In genomic region chr9:97845763-97846162, GRCh38 we compare ENCODE assay signal across 18 cellular contexts. TPM values are rescaled to one million over a fixed set of nuclear protein-coding genes. Genes with fewer than 3 reads are reported as not detected.
DNase-seq lines count a peak whose midpoint lies in the region; ATAC-seq, FAIRE-seq and TF ChIP-seq lines count a peak whose summit lies in the region.
"Had no signal": no experiment of that assay in that cellular context is flagged by ENCODE, and none has a peak within 500 bp of the region (broad histone marks: within the 10 kb centered on the region; RNA-seq: fewer than 3 reads in every experiment).

No MANE protein-coding gene starts in this region.

- no peaks in the 10 kb centered on the region for H3K9me3 Mint-ChIP-seq in activated CD4-positive, alpha-beta T cell treated with anti-CD3 and anti-CD28 coated beads, Interleukin-2, amount 10 ng/mL, durations not matched to agents 7 days and 5 days
- H3K9me3 Mint-ChIP-seq: H9 had no signal

- no peak for FAIRE-seq in A549 (lab: Jason Lieb, UNC)
- FAIRE-seq: G401.6, GM12892 had no signal

- TF ChIP-seq RAD21 in A549 (conservative IDR thresholded peaks at IDR 0.05 in 1 of 2, IDR thresholded peaks at IDR 0.05 in 1 of 2) = no peak

- intact Hi-C loops in thyroid gland (cut with DNase I) = loop anchor here (5.0 kb wide), 1 partner anchor 133 kb away; no protein-coding TSS in a partner anchor

- peak; percentile 26 to 51; a peak in 3 of 6 replicates for ATAC-seq in A549
- ATAC-seq in HG03378 (IDR thresholded peaks at IDR 0.05; ENCODE audit: unreplicated experiment) = no peak
- ATAC-seq: HCT116 had no signal

- no peak for TF ChIP-seq CTCF in A549 (IDR thresholded peaks at IDR 0.05)
- no peak for TF ChIP-seq CTCF in VCaP (conservative IDR thresholded peaks at IDR 0.05)
- TF ChIP-seq CTCF in thyroid gland (IDR thresholded peaks at IDR 0.05) = no peak

- no peak overlapping the region for H3K4me2 ChIP-seq in A549

- H3K36me3 ChIP-seq in thyroid gland = no peaks in the 10 kb centered on the region
- H3K36me3 ChIP-seq in H7 (replicated peaks; ENCODE audit: control insufficient read depth, insufficient read depth, low read length) = no peaks in the 10 kb centered on the region

- TF ChIP-seq POLR2A in A549 (IDR thresholded peaks at IDR 0.05; ENCODE audit: low read length) (no peak), thyroid gland (IDR thresholded peaks at IDR 0.05) (no peak)

- H3K36me3 Mint-ChIP-seq in activated CD4-positive, alpha-beta T cell treated with anti-CD3 and anti-CD28 coated beads, Interleukin-2, amount 10 ng/mL, durations not matched to agents 7 days and 5 days (ENCODE audit: low read depth) = no peaks in the 10 kb centered on the region
- H3K36me3 Mint-ChIP-seq: CD4-positive, alpha-beta memory T cell had no signal

- 85% methylated on average over 2 of the region's 2 CpGs for WGBS in A549 (ENCODE audit: missing lambda C conversion rate)
- 27 to 28% methylated on average over 2 of the region's 2 CpGs for WGBS in thyroid gland, 2 donors

- TF ChIP-seq EP300 in A549 (IDR thresholded peaks at IDR 0.05) = no peak

- DNase-seq in A549 (ENCODE audit: low read depth in 1 of 2, low spot score in 1 of 2) = peak in 1 of 2 experiments; percentile 20
- DNase-seq in HEK293T (ENCODE audit: extremely low spot score) = no peak
- DNase-seq in thyroid gland = no peak
- no peak for DNase-seq in activated CD4-positive, alpha-beta T cell treated with anti-CD3 and anti-CD28 coated beads, Interleukin-2, amount 10 ng/mL, durations not matched to agents 7 days and 5 days
- no peak for DNase-seq in H7
- DNase-seq: 8988T; C1 segment of cervical spinal cord; CD4-positive, alpha-beta memory T cell; DMS153; DND-41; GOT3; H9 had no signal

- H3K27me3 Mint-ChIP-seq in activated CD4-positive, alpha-beta T cell treated with anti-CD3 and anti-CD28 coated beads, Interleukin-2, amount 10 ng/mL, durations not matched to agents 7 days and 5 days = peaks cover 81% of the 10 kb centered on the region

- no peaks in the 10 kb centered on the region for H3K4me1 ChIP-seq in A549
- peaks cover 28 to 38% of the 10 kb centered on the region in 2 donors for H3K4me1 ChIP-seq in thyroid gland

- H3K27me3 ChIP-seq in thyroid gland = no peaks in the 10 kb centered on the region
- peaks cover 54% of the 10 kb centered on the region for H3K27me3 ChIP-seq in H7 (ENCODE audit: control insufficient read depth, insufficient read depth, low read length)

- no peak overlapping the region for H3K27ac Mint-ChIP-seq in activated CD4-positive, alpha-beta T cell treated with anti-CD3 and anti-CD28 coated beads, Interleukin-2, amount 10 ng/mL, durations not matched to agents 7 days and 5 days
- H3K27ac Mint-ChIP-seq: CD4-positive, alpha-beta memory T cell had no signal

- H3K9me3 ChIP-seq in A549 = no peaks in the 10 kb centered on the region
- no peaks in the 10 kb centered on the region for H3K9me3 ChIP-seq in thyroid gland

- H3K4me1 Mint-ChIP-seq in activated CD4-positive, alpha-beta T cell treated with anti-CD3 and anti-CD28 coated beads, Interleukin-2, amount 10 ng/mL, durations not matched to agents 7 days and 5 days = peaks cover 13% of the 10 kb centered on the region

- CTCF ChIA-PET in A549 (lab: Yijun Ruan, JAX) (interaction anchor here (0.6 to 3.7 kb wide), 9 partner anchors 19 to 137 kb away, joined by 3 to 17 read pairs (median 4); partner anchors contain the start of gene TRMO), HEK293T (lab: Yijun Ruan, JAX) (no interaction called here)
- CTCF ChIA-PET in activated CD4-positive, alpha-beta T cell treated with anti-CD3 and anti-CD28 coated beads, Interleukin-2, amount 10 ng/mL, durations not matched to agents 7 days and 5 days (lab: Charles Lee) = interaction anchor here (1.0 to 1.2 kb wide), 2 partner anchors 9 to 129 kb away, joined by 3 to 5 read pairs; no protein-coding TSS in a partner anchor

- no peak overlapping the region for H3K27ac ChIP-seq in A549
- H3K27ac ChIP-seq in VCaP = peak overlapping the region; percentile 31; the same call in 1 of the 2 replicates
- peak overlapping the region; percentile 80 to 95 (median 92) for H3K27ac ChIP-seq in thyroid gland

- POLR2A ChIA-PET in A549 (lab: Yijun Ruan, JAX) (no interaction called here), HEK293T (lab: Yijun Ruan, JAX) (no interaction called here)
- POLR2A ChIA-PET in activated CD4-positive, alpha-beta T cell treated with anti-CD3 and anti-CD28 coated beads, Interleukin-2, amount 10 ng/mL, durations not matched to agents 7 days and 5 days (lab: Charles Lee) = no interaction called here

- H3K4me3 ChIP-seq in A549 (no peak overlapping the region), thyroid gland (replicated peaks in 1 of 3) (no peak overlapping the region), H7 (ENCODE audit: insufficient read depth, low read depth, low read length) (no peak overlapping the region)

- H3K4me3 Mint-ChIP-seq in activated CD4-positive, alpha-beta T cell treated with anti-CD3 and anti-CD28 coated beads, Interleukin-2, amount 10 ng/mL, durations not matched to agents 7 days and 5 days = no peak overlapping the region
- H3K4me3 Mint-ChIP-seq: H9 had no signal

TF ChIP-seq in A549, 52 proteins besides CTCF, POLR2A, EP300 and RAD21 (continues in another document):
- TF ChIP-seq ZSCAN20 (CRISPR knock-in tag; IDR thresholded peaks at IDR 0.05) (no peak), RCOR1 (IDR thresholded peaks at IDR 0.05; ENCODE audit: low read depth, low read length) (no peak), SREBF2 (IDR thresholded peaks at IDR 0.05) (no peak), HOXA7 (CRISPR knock-in tag; IDR thresholded peaks at IDR 0.05) (no peak), MYC (IDR thresholded peaks at IDR 0.05; ENCODE audit: borderline replicate concordance, low read length) (no peak), REST (IDR thresholded peaks at IDR 0.05) (no peak)

TF ChIP-seq in HEK293T, 16 proteins besides CTCF, POLR2A, EP300 and RAD21:
- 0 out of 2 replicates have a peak, but pooled peaks have one; percentile 44 for TF ChIP-seq PKNOX1 (IDR thresholded peaks at IDR 0.05)
- TF ChIP-seq FOXM1 (IDR thresholded peaks at IDR 0.05; ENCODE audit: borderline replicate concordance) = no peak

RNA-seq across cellular contexts. Expression of gene FOXE1, which starts 7.3 kb away (rescaled TPM):
- 4.3 and 5.5 TPM in 2 replicates for polyA plus RNA-seq in A549 (2011; rRNA removed)
- polyA plus RNA-seq in A549 (2012; cell fraction: cytosol; rRNA removed) = 3.0 and 4.6 TPM in 2 replicates
- 4.0 and 4.5 TPM in 2 replicates for polyA plus RNA-seq in A549 (2012; cell fraction: nucleus; rRNA removed)
- polyA plus RNA-seq in A549 (2017; fragmentation: RNase III; extraction: RNeasy Plus Mini Kit Qiagen cat#74134 plus additional on column Dnase treatment) = 5.7 to 6.8 TPM (median 6.3 TPM) in 3 replicates
- polyA minus RNA-seq in A549 (2011; rRNA and poly(A)+ RNA removed) = 3.5 and 4.0 TPM in 2 replicates
- 100 to 1,000 TPM; 405 to 748 (median 454) TPM for total RNA-seq in thyroid gland
- total RNA-seq in activated CD4-positive, alpha-beta T cell treated with anti-CD3 and anti-CD28 coated beads, Interleukin-2, amount 10 ng/mL, durations not matched to agents 7 days and 5 days = under 1 TPM in 1 of 2 experiments, not detected in 1; 0.05 TPM
- total RNA-seq in H7 (2014; rRNA removed; shearing (Covaris generic)) = 0.07 and 0.14 TPM in 2 replicates
- total RNA-seq: A673; CD4-positive, alpha-beta memory T cell; H9 had no signal
- polyA plus RNA-seq: CD4-positive, alpha-beta memory T cell had no signal

Comparison
In these comparisons a context has a peak if more than half of its experiments do, and no peak if none do; other contexts are left out.
1. H3K27ac ChIP-seq: peak in VCaP (single experiment) and thyroid gland (3 of 3); none in A549 (0 of 2).
2. RNA of gene FOXE1, which starts 7.3 kb away (total RNA-seq): 405 to 748 TPM in thyroid gland; 0.07 to 0.14 TPM in H7 and 0.05 TPM in activated CD4-positive, alpha-beta T cell treated with anti-CD3 and anti-CD28 coated beads, Interleukin-2, amount 10 ng/mL, durations not matched to agents 7 days and 5 days; every median in the first group is over 100 times any median in the second.